In genomic region chr10:100130786-100131185, GRCh38 we compare ENCODE assay signal across 18 cellular contexts. TPM values are rescaled to one million over a fixed set of nuclear protein-coding genes. Genes with fewer than 3 reads are reported as not detected.
DNase-seq lines count a peak whose midpoint lies in the region; TF ChIP-seq lines count a peak whose summit lies in the region.
"Had no signal": no experiment of that assay in that cellular context is flagged by ENCODE, and none has a peak within 500 bp of the region (broad histone marks: within the 10 kb centered on the region; RNA-seq: fewer than 3 reads in every experiment).

No MANE protein-coding gene starts in this region.

- POLR2A ChIA-PET in A673 (lab: Charles Lee; ENCODE audit: low non-redundant PET), result no interaction called here

- no peaks in the 10 kb centered on the region for H3K27me3 ChIP-seq in WERI-Rb-1 (ENCODE audit: insufficient read depth, low read depth, severe bottlenecking)
- H3K27me3 ChIP-seq in A673 (replicated peaks; ENCODE audit: insufficient read depth, low read depth, low read length, poor library complexity), result no peaks in the 10 kb centered on the region
- H3K27me3 ChIP-seq: BLaER1 treated with 17β-estradiol and CSF1 and Interleukin-3, amounts not matched to agents 10 nM and 100 nM had no signal

- H3K9me3 ChIP-seq in WERI-Rb-1 (ENCODE audit: severe bottlenecking) (peaks cover 8% of the 10 kb centered on the region), A673 (ENCODE audit: low read depth, low read length, poor library complexity, severe bottlenecking) (no peaks in the 10 kb centered on the region)

- no TSS peak for BruUV-seq in A673 (replicated peaks; lab: Mats Ljungman, UMichigan)

- H3K4me3 ChIP-seq in WERI-Rb-1 (ENCODE audit: low read depth, low read length) (no peak overlapping the region), A673 (ENCODE audit: low read depth, low read length, poor library complexity, severe bottlenecking) (no peak overlapping the region)
- H3K4me3 ChIP-seq: BLaER1 treated with 17β-estradiol and CSF1 and Interleukin-3, amounts not matched to agents 10 nM and 100 nM; GM23338 had no signal

- DNase-seq in NCI-H82 (lab: John Stamatoyannopoulos, UW) (peak; percentile 5), NCI-H82 treated with DMSO at 0.1 percent for 48 hours (lab: John Stamatoyannopoulos, UW; ENCODE audit: unreplicated experiment) (no peak), WERI-Rb-1 (peak; percentile 25), myocyte (ENCODE audit: low read depth) (peak; percentile 93), smooth muscle cell of the brain vasculature (ENCODE audit: low read depth, low spot score) (peak; percentile 29), A673 (ENCODE audit: low spot score) (no peak)
- DNase-seq in effector CD8-positive, alpha-beta T cell (lab: John Stamatoyannopoulos, UW), result no peak
- DNase-seq: 8988T; ACHN; Calu3; CD4-positive, alpha-beta T cell; DMS153; DMS79 treated with DMSO at 0.1 percent for 48 hours; EL; H7 had no signal

- no peaks in the 10 kb centered on the region for H3K4me1 ChIP-seq in A673 (ENCODE audit: insufficient read depth, low read length, poor library complexity, severe bottlenecking)
- H3K4me1 ChIP-seq: BLaER1 treated with 17β-estradiol and CSF1 and Interleukin-3, amounts not matched to agents 10 nM and 100 nM had no signal

- H3K36me3 ChIP-seq in WERI-Rb-1, result no peaks in the 10 kb centered on the region
- no peaks in the 10 kb centered on the region for H3K36me3 ChIP-seq in A673 (ENCODE audit: insufficient read depth, low read length, poor library complexity, severe bottlenecking)
- H3K36me3 ChIP-seq: BLaER1 treated with 17β-estradiol and CSF1 and Interleukin-3, amounts not matched to agents 10 nM and 100 nM had no signal

- intact Hi-C loops in A673 (cut with micrococcal nuclease; ENCODE audit: unreplicated experiment), result no loop called here

- TF ChIP-seq CTCF in WERI-Rb-1 (IDR thresholded peaks at IDR 0.05; ENCODE audit: low read depth, low read length) (no peak), A673 (conservative IDR thresholded peaks at IDR 0.05; ENCODE audit: low read depth, low read length) (no peak)

- CTCF ChIA-PET in A673 (lab: Charles Lee), result no interaction called here

- H3K27ac ChIP-seq in WERI-Rb-1, result no peak overlapping the region
- no peak overlapping the region for H3K27ac ChIP-seq in A673 (ENCODE audit: low read depth, low read length, poor library complexity, severe bottlenecking)
- H3K27ac ChIP-seq: BLaER1 treated with 17β-estradiol and CSF1 and Interleukin-3, amounts not matched to agents 10 nM and 100 nM; HL-60 had no signal

RNA-seq across cellular contexts. Expression of gene CPN1, which starts 49.1 kb away (rescaled TPM):
- total RNA-seq in myocyte (not detected in 2 replicates), A673 (2021) (not detected in 2 replicates)
- polyA plus RNA-seq in myocyte (2012), result not detected
- total RNA-seq: Calu3; CD4-positive, alpha-beta T cell; GM23338; H7 had no signal

RNA-seq across cellular contexts. Expression of gene ERLIN1, which starts 55.0 kb away (rescaled TPM):
- total RNA-seq in myocyte (13.0 and 15.0 TPM in 2 replicates), A673 (2021) (54.1 and 54.9 TPM in 2 replicates)
- polyA plus RNA-seq in myocyte (2012), result 33.2 TPM

Comparison
In these comparisons a context has a peak if more than half of its experiments do, and no peak if none do; other contexts are left out.
1. DNase-seq: peak in NCI-H82 (single experiment), WERI-Rb-1 (single experiment), myocyte (single experiment) and smooth muscle cell of the brain vasculature (single experiment); none in NCI-H82 treated with DMSO at 0.1 percent for 48 hours (single experiment), A673 (single experiment) and effector CD8-positive, alpha-beta T cell (single experiment).